ENCODE assay signal across 1 cellular context in the genomic region with DNA sequence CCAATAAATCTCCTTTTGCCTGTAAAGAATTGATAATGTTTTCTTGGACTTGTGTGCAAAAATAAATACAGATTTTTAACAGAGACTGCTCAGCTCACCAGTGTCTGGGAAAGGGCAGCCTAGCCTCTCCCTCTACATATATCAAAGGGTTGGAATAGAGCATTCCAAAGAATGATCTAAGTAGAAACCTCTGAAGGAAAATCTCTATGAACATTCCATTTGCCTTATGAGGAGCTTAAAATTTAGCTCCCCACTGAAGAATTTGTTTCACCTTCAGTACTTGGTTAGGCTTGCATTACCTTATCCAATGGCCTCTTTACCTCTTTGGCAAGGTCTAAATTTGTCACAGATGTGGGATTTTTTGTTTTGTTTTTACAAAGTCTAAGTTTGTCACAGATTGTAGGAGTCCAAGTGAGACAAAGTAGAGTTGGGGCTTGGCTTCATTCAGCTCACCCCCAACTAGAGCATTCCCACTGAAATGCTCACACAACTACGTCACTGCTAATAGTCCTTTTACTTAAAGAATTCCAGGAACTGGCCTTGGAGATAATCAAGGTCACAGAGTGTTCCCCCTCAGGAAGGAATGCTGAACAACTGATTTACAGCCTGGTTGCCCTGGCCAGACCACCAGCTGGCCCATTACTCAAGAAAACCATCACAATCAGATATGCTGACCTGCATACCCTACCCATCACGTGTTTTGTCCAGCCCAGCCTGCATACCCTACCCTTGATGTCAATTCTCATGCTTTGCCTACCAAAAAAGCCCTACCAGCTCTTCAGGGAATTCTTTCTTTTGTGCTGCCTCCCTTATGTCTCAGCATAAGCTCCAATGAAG.
TF ChIP-seq lines count a peak whose summit lies in the region.

No MANE protein-coding gene starts in this region.

TF ChIP-seq in endothelial cell of umbilical vein, 7 proteins besides CTCF, POLR2A, EP300 and RAD21 (continued from another document):
- TF ChIP-seq POLR2AphosphoS5 (IDR thresholded peaks at IDR 0.05; ENCODE audit: insufficient read depth, low read depth, low read length) = peak; percentile 64
